2 cellular contexts compared by ENCODE assay signal in the genomic region with DNA sequence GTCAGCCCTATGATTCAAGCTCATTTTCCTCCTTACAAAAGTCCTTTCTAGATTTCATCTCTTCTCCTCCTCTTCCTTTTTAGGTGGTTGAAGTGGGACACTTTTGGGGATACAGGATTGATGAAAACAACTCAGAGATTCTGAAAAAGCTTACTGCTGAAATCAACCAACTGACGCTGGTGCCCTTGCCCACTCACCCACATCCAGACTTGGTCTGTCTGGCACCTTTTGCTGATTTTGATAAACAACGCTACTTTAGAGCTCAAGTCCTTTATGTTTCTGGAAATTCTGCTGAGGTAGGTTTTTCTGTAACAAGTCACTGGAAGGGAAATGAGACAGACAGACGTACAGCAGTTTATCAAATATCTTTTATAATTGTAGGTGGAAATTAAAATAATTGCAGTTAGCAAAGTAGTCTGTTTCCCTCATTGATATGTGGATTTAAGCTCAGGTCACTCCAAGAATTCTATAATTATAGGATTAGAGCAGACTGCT.
TF ChIP-seq lines count a peak whose summit lies in the region.

No MANE protein-coding gene starts in this region.

TF ChIP-seq in HepG2, 621 proteins besides CTCF, POLR2A, EP300 and RAD21:
- TF ChIP-seq MAFF (IDR thresholded peaks at IDR 0.05; ENCODE audit: low read depth, low read length) (peak; percentile 82), KLF6 (CRISPR knock-in tag; IDR thresholded peaks at IDR 0.05) (no peak), MAFK (conservative IDR thresholded peaks at IDR 0.05 in 1 of 2, IDR thresholded peaks at IDR 0.05 in 1 of 2; ENCODE audit: low read length in 2 of 2) (peak; percentile 86 to 91)

TF ChIP-seq in K562, 482 proteins besides CTCF, POLR2A, EP300 and RAD21 (continues in another document):
- TF ChIP-seq, protein P1, sequence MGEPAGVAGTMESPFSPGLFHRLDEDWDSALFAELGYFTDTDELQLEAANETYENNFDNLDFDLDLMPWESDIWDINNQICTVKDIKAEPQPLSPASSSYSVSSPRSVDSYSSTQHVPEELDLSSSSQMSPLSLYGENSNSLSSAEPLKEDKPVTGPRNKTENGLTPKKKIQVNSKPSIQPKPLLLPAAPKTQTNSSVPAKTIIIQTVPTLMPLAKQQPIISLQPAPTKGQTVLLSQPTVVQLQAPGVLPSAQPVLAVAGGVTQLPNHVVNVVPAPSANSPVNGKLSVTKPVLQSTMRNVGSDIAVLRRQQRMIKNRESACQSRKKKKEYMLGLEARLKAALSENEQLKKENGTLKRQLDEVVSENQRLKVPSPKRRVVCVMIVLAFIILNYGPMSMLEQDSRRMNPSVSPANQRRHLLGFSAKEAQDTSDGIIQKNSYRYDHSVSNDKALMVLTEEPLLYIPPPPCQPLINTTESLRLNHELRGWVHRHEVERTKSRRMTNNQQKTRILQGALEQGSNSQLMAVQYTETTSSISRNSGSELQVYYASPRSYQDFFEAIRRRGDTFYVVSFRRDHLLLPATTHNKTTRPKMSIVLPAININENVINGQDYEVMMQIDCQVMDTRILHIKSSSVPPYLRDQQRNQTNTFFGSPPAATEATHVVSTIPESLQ (CRISPR knock-in tag; IDR thresholded peaks at IDR 0.05): no peak
- TF ChIP-seq, protein P2, sequence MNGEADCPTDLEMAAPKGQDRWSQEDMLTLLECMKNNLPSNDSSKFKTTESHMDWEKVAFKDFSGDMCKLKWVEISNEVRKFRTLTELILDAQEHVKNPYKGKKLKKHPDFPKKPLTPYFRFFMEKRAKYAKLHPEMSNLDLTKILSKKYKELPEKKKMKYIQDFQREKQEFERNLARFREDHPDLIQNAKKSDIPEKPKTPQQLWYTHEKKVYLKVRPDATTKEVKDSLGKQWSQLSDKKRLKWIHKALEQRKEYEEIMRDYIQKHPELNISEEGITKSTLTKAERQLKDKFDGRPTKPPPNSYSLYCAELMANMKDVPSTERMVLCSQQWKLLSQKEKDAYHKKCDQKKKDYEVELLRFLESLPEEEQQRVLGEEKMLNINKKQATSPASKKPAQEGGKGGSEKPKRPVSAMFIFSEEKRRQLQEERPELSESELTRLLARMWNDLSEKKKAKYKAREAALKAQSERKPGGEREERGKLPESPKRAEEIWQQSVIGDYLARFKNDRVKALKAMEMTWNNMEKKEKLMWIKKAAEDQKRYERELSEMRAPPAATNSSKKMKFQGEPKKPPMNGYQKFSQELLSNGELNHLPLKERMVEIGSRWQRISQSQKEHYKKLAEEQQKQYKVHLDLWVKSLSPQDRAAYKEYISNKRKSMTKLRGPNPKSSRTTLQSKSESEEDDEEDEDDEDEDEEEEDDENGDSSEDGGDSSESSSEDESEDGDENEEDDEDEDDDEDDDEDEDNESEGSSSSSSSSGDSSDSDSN (IDR thresholded peaks at IDR 0.05; ENCODE audit: borderline replicate concordance in 1 of 2, low read depth in 2 of 2, low read length in 2 of 2): no peak
- TF ChIP-seq C11orf30 (IDR thresholded peaks at IDR 0.05; ENCODE audit: low read depth) (peak; percentile 55; the same call in 1 of the 2 replicates), TOE1 (IDR thresholded peaks at IDR 0.05; ENCODE audit: borderline replicate concordance) (no peak), TOE1 (CRISPR knock-in tag; IDR thresholded peaks at IDR 0.05; ENCODE audit: borderline replicate concordance, low read depth) (no peak), ZNF121 (CRISPR knock-in tag; conservative IDR thresholded peaks at IDR 0.05) (no peak), ZNF124 (CRISPR knock-in tag; IDR thresholded peaks at IDR 0.05) (no peak), ARID2 (IDR thresholded peaks at IDR 0.05) (no peak), FUS (optimal IDR thresholded peaks at IDR 0.05; ENCODE audit: low read depth, low read length) (no peak), CHCHD3 (CRISPR knock-in tag; IDR thresholded peaks at IDR 0.05) (no peak), ZNF316 (IDR thresholded peaks at IDR 0.05) (peak; percentile 65), POLR2AphosphoS2 (IDR thresholded peaks at IDR 0.05; ENCODE audit: low read length) (no peak), TAF9B (IDR thresholded peaks at IDR 0.05; ENCODE audit: partially characterized antibody) (no peak), HNRNPK (IDR thresholded peaks at IDR 0.05; ENCODE audit: low read depth, low read length, poor library complexity, severe bottlenecking) (no peak), ZNF444 (CRISPR knock-in tag; IDR thresholded peaks at IDR 0.05) (no peak), ASH1L (IDR thresholded peaks at IDR 0.05; ENCODE audit: borderline replicate concordance, low read depth, partially characterized antibody) (no peak), ZNF780A (CRISPR knock-in tag; IDR thresholded peaks at IDR 0.05) (no peak), CREBBP (IDR thresholded peaks at IDR 0.05; ENCODE audit: low read depth, low read length) (no peak), MAFF (IDR thresholded peaks at IDR 0.05; ENCODE audit: low read length) (peak; percentile 39), MAFK (IDR thresholded peaks at IDR 0.05; ENCODE audit: low read length) (peak; percentile 56), CHD1 (IDR thresholded peaks at IDR 0.05; ENCODE audit: low read length) (no peak), POLR2H (tag; IDR thresholded peaks at IDR 0.05; ENCODE audit: low read depth) (no peak)
- TF ChIP-seq, protein P3, sequence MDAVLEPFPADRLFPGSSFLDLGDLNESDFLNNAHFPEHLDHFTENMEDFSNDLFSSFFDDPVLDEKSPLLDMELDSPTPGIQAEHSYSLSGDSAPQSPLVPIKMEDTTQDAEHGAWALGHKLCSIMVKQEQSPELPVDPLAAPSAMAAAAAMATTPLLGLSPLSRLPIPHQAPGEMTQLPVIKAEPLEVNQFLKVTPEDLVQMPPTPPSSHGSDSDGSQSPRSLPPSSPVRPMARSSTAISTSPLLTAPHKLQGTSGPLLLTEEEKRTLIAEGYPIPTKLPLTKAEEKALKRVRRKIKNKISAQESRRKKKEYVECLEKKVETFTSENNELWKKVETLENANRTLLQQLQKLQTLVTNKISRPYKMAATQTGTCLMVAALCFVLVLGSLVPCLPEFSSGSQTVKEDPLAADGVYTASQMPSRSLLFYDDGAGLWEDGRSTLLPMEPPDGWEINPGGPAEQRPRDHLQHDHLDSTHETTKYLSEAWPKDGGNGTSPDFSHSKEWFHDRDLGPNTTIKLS (IDR thresholded peaks at IDR 0.05; ENCODE audit: borderline replicate concordance, low read depth): no peak
- TF ChIP-seq, protein P4, sequence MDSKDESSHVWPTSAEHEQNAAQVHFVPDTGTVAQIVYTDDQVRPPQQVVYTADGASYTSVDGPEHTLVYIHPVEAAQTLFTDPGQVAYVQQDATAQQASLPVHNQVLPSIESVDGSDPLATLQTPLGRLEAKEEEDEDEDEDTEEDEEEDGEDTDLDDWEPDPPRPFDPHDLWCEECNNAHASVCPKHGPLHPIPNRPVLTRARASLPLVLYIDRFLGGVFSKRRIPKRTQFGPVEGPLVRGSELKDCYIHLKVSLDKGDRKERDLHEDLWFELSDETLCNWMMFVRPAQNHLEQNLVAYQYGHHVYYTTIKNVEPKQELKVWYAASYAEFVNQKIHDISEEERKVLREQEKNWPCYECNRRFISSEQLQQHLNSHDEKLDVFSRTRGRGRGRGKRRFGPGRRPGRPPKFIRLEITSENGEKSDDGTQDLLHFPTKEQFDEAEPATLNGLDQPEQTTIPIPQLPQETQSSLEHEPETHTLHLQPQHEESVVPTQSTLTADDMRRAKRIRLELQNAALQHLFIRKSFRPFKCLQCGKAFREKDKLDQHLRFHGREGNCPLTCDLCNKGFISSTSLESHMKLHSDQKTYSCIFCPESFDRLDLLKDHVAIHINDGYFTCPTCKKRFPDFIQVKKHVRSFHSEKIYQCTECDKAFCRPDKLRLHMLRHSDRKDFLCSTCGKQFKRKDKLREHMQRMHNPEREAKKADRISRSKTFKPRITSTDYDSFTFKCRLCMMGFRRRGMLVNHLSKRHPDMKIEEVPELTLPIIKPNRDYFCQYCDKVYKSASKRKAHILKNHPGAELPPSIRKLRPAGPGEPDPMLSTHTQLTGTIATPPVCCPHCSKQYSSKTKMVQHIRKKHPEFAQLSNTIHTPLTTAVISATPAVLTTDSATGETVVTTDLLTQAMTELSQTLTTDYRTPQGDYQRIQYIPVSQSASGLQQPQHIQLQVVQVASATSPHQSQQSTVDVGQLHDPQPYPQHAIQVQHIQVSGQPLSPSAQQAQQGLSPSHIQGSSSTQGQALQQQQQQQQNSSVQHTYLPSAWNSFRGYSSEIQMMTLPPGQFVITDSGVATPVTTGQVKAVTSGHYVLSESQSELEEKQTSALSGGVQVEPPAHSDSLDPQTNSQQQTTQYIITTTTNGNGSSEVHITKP (IDR thresholded peaks at IDR 0.05; ENCODE audit: partially characterized antibody): no peak
- TF ChIP-seq, protein P5, sequence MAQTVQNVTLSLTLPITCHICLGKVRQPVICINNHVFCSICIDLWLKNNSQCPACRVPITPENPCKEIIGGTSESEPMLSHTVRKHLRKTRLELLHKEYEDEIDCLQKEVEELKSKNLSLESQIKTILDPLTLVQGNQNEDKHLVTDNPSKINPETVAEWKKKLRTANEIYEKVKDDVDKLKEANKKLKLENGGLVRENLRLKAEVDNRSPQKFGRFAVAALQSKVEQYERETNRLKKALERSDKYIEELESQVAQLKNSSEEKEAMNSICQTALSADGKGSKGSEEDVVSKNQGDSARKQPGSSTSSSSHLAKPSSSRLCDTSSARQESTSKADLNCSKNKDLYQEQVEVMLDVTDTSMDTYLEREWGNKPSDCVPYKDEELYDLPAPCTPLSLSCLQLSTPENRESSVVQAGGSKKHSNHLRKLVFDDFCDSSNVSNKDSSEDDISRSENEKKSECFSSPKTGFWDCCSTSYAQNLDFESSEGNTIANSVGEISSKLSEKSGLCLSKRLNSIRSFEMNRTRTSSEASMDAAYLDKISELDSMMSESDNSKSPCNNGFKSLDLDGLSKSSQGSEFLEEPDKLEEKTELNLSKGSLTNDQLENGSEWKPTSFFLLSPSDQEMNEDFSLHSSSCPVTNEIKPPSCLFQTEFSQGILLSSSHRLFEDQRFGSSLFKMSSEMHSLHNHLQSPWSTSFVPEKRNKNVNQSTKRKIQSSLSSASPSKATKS (CRISPR knock-in tag; IDR thresholded peaks at IDR 0.05): no peak
- TF ChIP-seq, protein P6, sequence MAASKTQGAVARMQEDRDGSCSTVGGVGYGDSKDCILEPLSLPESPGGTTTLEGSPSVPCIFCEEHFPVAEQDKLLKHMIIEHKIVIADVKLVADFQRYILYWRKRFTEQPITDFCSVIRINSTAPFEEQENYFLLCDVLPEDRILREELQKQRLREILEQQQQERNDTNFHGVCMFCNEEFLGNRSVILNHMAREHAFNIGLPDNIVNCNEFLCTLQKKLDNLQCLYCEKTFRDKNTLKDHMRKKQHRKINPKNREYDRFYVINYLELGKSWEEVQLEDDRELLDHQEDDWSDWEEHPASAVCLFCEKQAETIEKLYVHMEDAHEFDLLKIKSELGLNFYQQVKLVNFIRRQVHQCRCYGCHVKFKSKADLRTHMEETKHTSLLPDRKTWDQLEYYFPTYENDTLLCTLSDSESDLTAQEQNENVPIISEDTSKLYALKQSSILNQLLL (CRISPR knock-in tag; IDR thresholded peaks at IDR 0.05; ENCODE audit: borderline replicate concordance): no peak
- TF ChIP-seq, protein P7, sequence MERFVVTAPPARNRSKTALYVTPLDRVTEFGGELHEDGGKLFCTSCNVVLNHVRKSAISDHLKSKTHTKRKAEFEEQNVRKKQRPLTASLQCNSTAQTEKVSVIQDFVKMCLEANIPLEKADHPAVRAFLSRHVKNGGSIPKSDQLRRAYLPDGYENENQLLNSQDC (CRISPR knock-in tag; IDR thresholded peaks at IDR 0.05): no peak
- TF ChIP-seq, protein P8, sequence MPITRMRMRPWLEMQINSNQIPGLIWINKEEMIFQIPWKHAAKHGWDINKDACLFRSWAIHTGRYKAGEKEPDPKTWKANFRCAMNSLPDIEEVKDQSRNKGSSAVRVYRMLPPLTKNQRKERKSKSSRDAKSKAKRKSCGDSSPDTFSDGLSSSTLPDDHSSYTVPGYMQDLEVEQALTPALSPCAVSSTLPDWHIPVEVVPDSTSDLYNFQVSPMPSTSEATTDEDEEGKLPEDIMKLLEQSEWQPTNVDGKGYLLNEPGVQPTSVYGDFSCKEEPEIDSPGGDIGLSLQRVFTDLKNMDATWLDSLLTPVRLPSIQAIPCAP (CRISPR knock-in tag; IDR thresholded peaks at IDR 0.05; ENCODE audit: borderline replicate concordance): no peak
- TF ChIP-seq, protein P9, sequence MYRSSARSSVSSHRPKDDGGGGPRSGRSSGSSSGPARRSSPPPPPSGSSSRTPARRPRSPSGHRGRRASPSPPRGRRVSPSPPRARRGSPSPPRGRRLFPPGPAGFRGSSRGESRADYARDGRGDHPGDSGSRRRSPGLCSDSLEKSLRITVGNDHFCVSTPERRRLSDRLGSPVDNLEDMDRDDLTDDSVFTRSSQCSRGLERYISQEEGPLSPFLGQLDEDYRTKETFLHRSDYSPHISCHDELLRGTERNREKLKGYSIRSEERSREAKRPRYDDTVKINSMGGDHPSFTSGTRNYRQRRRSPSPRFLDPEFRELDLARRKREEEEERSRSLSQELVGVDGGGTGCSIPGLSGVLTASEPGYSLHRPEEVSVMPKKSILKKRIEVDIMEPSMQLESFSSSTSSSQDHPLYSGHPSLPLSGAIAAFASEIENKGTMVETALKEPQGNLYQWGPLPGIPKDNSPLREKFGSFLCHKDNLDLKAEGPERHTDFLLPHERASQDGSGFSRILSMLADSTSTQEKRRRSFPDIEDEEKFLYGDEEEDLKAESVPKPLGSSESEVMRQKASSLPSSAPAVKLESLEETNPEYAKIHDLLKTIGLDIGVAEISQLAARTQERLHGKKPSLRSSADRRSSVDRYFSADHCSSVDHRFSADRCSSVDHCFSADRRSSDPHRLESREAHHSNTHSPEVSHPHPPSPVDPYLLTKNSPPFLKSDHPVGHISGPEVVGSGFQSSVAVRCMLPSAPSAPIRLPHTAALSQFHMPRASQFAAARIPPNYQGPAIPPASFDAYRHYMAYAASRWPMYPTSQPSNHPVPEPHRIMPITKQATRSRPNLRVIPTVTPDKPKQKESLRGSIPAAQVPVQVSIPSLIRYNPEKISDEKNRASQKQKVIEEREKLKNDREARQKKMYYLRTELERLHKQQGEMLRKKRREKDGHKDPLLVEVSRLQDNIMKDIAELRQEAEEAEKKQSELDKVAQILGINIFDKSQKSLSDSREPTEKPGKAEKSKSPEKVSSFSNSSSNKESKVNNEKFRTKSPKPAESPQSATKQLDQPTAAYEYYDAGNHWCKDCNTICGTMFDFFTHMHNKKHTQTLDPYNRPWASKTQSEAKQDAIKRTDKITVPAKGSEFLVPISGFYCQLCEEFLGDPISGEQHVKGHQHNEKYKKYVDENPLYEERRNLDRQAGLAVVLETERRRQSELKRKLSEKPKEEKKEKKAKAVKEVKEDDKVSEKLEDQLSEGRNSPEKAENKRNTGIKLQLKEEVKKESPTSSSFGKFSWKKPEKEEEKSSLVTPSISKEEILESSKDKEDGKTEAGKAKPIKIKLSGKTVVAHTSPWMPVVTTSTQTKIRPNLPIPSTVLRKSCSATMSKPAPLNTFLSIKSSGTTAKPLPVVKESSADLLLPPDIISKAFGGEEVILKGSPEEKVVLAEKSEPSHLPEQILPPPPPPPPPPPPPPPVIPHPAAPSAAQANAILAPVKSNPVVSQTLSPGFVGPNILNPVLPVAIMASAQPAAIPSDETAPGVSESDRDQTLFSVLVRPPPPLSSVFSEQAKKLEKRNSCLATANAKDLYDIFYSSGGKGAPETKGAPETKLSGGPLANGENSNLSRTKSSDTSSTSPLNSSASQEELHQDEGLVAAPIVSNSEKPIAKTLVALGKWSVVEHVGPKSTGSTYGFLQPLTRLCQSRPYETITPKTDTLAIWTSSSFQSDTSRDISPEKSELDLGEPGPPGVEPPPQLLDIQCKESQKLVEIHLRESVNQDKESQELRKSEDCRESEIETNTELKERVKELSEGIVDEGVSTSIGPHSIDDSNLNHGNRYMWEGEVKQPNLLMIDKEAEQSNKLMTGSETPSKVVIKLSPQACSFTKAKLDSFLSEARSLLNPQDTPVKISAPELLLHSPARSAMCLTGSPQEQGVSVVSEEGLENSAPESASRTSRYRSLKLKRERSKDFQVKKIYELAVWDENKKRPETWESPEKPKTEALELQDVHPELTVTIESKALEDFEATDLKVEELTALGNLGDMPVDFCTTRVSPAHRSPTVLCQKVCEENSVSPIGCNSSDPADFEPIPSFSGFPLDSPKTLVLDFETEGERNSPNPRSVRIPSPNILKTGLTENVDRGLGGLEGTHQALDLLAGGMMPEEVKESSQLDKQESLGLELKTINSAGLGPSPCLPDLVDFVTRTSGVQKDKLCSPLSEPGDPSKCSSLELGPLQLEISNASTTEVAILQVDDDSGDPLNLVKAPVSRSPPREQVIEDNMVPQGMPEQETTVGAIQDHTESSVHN (IDR thresholded peaks at IDR 0.05; ENCODE audit: borderline replicate concordance in 1 of 2, low read depth in 1 of 2): no peak
